In the genomic region with DNA sequence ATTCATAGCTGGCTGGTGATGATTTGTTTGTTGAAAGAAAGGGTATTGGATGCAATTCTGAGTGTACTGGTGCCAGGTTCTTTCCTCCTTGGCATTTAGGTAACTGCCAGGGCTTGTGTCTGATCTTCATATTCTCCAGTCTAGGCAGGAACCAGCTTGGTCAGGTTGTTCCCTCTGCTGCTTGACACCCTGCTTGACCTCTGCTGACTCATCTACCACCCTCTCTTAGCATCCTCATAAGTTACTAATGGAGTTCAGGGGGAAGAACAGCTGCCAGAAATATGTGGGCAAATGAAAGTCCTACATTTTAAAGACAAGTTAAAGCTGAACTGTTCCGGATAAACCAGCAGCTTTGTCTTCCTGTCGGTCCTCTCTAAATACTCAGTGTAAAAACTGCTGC, we compare ENCODE assay signal across 10 cellular contexts.
DNase-seq lines count a peak whose midpoint lies in the region; ATAC-seq and TF ChIP-seq lines count a peak whose summit lies in the region.
"Had no signal": no experiment of that assay in that cellular context is flagged by ENCODE, and none has a peak within 500 bp of the region (broad histone marks: within the 10 kb centered on the region; RNA-seq: fewer than 3 reads in every experiment).

No MANE protein-coding gene starts in this region.

- DNase-seq in EL (peak; percentile 91), SJCRH30 (peak; percentile 84 to 89), kidney epithelial cell (ENCODE audit: low read depth) (peak; percentile 89), Right ventricle myocardium inferior (ENCODE audit: missing footprints) (no peak), amniotic stem cell (lab: John Stamatoyannopoulos, UW) (no peak)
- no peak for DNase-seq in CD4-positive, alpha-beta memory T cell
- DNase-seq: aorta, mucosa of descending colon had no signal

- peaks cover 11 to 20% of the 10 kb centered on the region in 2 donors for H3K27me3 Mint-ChIP-seq in CD4-positive, alpha-beta memory T cell

- H3K4me3 Mint-ChIP-seq in CD4-positive, alpha-beta memory T cell, result no peak overlapping the region

- H3K4me1 ChIP-seq in SJCRH30, result peaks cover 40% of the 10 kb centered on the region
- H3K4me1 ChIP-seq in CD4-positive, alpha-beta memory T cell (ENCODE audit: insufficient read depth, low read length), result no peaks in the 10 kb centered on the region

- POLR2A ChIA-PET in CD4-positive, alpha-beta memory T cell (lab: Charles Lee; ENCODE audit: partially characterized antibody), result no interaction called here

- peak; percentile 82 for ATAC-seq in HG02938 (IDR thresholded peaks at IDR 0.05; ENCODE audit: unreplicated experiment)
- ATAC-seq in GM18502 (IDR thresholded peaks at IDR 0.05; ENCODE audit: poor library complexity, unreplicated experiment), result no peak
- ATAC-seq in Right ventricle myocardium inferior, result no peak
- ATAC-seq: mucosa of descending colon had no signal

- TF ChIP-seq CTCF in kidney epithelial cell (IDR thresholded peaks at IDR 0.05; ENCODE audit: insufficient read depth, low read length, poor library complexity, severe bottlenecking), result no peak

- peak overlapping the region; percentile 88 for H3K27ac ChIP-seq in SJCRH30
- H3K27ac ChIP-seq in CD4-positive, alpha-beta memory T cell (ENCODE audit: low read depth, low read length), result no peak overlapping the region

- intact Hi-C loops in CD4-positive, alpha-beta memory T cell (cut with micrococcal nuclease), result no loop called here
- intact Hi-C loops in Right ventricle myocardium inferior (cut with DNase I), result no loop called here

- H3K36me3 ChIP-seq in SJCRH30, result no peaks in the 10 kb centered on the region
- no peaks in the 10 kb centered on the region for H3K36me3 ChIP-seq in kidney epithelial cell (ENCODE audit: control insufficient read depth, insufficient read depth, low read length)
- no peaks in the 10 kb centered on the region for H3K36me3 ChIP-seq in CD4-positive, alpha-beta memory T cell (ENCODE audit: insufficient read depth, low read length)

- no peaks in the 10 kb centered on the region for H3K36me3 Mint-ChIP-seq in CD4-positive, alpha-beta memory T cell

- H3K4me3 ChIP-seq in SJCRH30 (0 out of 2 replicates have a peak overlapping the region, but pooled peaks have one; percentile 11), kidney epithelial cell (ENCODE audit: low read depth, low read length) (no peak overlapping the region)
- H3K4me3 ChIP-seq in CD4-positive, alpha-beta memory T cell (ENCODE audit: low read length in 2 of 2), result no peak overlapping the region
- H3K4me3 ChIP-seq: mucosa of descending colon had no signal

- H3K27ac Mint-ChIP-seq in CD4-positive, alpha-beta memory T cell, result no peak overlapping the region

- H3K4me1 Mint-ChIP-seq in CD4-positive, alpha-beta memory T cell, result no peaks in the 10 kb centered on the region

- peaks cover 0 to 3% (median 0%) of the 10 kb centered on the region in 8 donors for H3K9me3 Mint-ChIP-seq in CD4-positive, alpha-beta memory T cell

- peaks cover 2% of the 10 kb centered on the region for H3K9me3 ChIP-seq in SJCRH30 (replicated peaks)
- no peaks in the 10 kb centered on the region for H3K9me3 ChIP-seq in CD4-positive, alpha-beta memory T cell (ENCODE audit: control insufficient read depth in 1 of 2, low read length in 2 of 2)
- H3K9me3 ChIP-seq: mucosa of descending colon had no signal

- H3K27me3 ChIP-seq in SJCRH30, result no peaks in the 10 kb centered on the region
- no peaks in the 10 kb centered on the region for H3K27me3 ChIP-seq in kidney epithelial cell (ENCODE audit: control insufficient read depth, insufficient read depth, low read length)
- no peaks in the 10 kb centered on the region for H3K27me3 ChIP-seq in CD4-positive, alpha-beta memory T cell (ENCODE audit: insufficient read depth, low read length)

- CTCF ChIA-PET in CD4-positive, alpha-beta memory T cell (lab: Charles Lee; ENCODE audit: partially characterized antibody), result no interaction called here

Comparison
In these comparisons a context has a peak if more than half of its experiments do, and no peak if none do; other contexts are left out.
1. DNase-seq: peak in EL (single experiment), SJCRH30 (2 of 2) and kidney epithelial cell (single experiment); none in CD4-positive, alpha-beta memory T cell (0 of 5), Right ventricle myocardium inferior (single experiment) and amniotic stem cell (single experiment).